ENCODE assay signal across 1 cellular context in genomic region chr15:79834496-79834895, GRCh38.
TF ChIP-seq lines count a peak whose summit lies in the region.

No MANE protein-coding gene starts in this region.

TF ChIP-seq in GM12878, 131 proteins besides CTCF, POLR2A, EP300 and RAD21 (continued from another document):
- TF ChIP-seq ZBTB11 (CRISPR knock-in tag; IDR thresholded peaks at IDR 0.05) (no peak), IRF3 (IDR thresholded peaks at IDR 0.05) (no peak)
